In the genomic region with DNA sequence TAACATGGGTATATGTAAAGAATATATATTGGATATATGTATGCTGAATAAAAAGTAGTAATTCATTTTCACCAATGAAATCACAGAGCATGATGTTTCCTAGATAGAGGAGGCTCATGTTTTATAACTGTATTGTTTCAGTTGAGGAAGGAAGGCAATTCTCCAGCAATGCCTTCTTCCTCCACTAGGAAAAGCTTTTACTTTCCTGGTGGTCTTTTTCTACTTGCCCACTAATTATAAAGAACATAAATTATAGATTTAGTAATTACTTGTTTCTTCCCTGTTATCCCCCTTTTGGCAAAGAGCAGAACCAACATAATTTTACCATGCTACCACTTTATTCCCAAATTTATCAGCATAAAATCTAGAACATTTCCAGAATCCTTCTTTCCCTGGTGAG, we compare ENCODE assay signal across 1 cellular context.
TF ChIP-seq lines count a peak whose summit lies in the region.

No MANE protein-coding gene starts in this region.

TF ChIP-seq in GM23338, 12 proteins besides CTCF, POLR2A, EP300 and RAD21 (continued from another document):
- TF ChIP-seq, protein P1, sequence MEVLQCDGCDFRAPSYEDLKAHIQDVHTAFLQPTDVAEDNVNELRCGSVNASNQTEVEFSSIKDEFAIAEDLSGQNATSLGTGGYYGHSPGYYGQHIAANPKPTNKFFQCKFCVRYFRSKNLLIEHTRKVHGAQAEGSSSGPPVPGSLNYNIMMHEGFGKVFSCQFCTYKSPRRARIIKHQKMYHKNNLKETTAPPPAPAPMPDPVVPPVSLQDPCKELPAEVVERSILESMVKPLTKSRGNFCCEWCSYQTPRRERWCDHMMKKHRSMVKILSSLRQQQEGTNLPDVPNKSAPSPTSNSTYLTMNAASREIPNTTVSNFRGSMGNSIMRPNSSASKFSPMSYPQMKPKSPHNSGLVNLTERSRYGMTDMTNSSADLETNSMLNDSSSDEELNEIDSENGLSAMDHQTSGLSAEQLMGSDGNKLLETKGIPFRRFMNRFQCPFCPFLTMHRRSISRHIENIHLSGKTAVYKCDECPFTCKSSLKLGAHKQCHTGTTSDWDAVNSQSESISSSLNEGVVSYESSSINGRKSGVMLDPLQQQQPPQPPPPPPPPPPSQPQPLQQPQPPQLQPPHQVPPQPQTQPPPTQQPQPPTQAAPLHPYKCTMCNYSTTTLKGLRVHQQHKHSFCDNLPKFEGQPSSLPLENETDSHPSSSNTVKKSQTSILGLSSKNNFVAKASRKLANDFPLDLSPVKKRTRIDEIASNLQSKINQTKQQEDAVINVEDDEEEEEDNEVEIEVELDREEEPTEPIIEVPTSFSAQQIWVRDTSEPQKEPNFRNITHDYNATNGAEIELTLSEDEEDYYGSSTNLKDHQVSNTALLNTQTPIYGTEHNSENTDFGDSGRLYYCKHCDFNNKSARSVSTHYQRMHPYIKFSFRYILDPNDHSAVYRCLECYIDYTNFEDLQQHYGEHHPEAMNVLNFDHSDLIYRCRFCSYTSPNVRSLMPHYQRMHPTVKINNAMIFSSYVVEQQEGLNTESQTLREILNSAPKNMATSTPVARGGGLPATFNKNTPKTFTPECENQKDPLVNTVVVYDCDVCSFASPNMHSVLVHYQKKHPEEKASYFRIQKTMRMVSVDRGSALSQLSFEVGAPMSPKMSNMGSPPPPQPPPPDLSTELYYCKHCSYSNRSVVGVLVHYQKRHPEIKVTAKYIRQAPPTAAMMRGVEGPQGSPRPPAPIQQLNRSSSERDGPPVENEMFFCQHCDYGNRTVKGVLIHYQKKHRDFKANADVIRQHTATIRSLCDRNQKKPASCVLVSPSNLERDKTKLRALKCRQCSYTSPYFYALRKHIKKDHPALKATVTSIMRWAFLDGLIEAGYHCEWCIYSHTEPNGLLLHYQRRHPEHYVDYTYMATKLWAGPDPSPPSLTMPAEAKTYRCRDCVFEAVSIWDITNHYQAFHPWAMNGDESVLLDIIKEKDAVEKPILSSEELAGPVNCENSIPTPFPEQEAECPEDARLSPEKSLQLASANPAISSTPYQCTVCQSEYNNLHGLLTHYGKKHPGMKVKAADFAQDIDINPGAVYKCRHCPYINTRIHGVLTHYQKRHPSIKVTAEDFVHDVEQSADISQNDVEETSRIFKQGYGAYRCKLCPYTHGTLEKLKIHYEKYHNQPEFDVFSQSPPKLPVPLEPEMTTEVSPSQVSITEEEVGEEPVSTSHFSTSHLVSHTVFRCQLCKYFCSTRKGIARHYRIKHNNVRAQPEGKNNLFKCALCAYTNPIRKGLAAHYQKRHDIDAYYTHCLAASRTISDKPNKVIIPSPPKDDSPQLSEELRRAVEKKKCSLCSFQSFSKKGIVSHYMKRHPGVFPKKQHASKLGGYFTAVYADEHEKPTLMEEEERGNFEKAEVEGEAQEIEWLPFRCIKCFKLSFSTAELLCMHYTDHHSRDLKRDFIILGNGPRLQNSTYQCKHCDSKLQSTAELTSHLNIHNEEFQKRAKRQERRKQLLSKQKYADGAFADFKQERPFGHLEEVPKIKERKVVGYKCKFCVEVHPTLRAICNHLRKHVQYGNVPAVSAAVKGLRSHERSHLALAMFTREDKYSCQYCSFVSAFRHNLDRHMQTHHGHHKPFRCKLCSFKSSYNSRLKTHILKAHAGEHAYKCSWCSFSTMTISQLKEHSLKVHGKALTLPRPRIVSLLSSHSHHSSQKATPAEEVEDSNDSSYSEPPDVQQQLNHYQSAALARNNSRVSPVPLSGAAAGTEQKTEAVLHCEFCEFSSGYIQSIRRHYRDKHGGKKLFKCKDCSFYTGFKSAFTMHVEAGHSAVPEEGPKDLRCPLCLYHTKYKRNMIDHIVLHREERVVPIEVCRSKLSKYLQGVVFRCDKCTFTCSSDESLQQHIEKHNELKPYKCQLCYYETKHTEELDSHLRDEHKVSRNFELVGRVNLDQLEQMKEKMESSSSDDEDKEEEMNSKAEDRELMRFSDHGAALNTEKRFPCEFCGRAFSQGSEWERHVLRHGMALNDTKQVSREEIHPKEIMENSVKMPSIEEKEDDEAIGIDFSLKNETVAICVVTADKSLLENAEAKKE (CRISPR knock-in tag; IDR thresholded peaks at IDR 0.05): no peak
- TF ChIP-seq POLR2AphosphoS5 (IDR thresholded peaks at IDR 0.05; ENCODE audit: low read depth) (no peak), NANOG (IDR thresholded peaks at IDR 0.05; ENCODE audit: borderline replicate concordance) (no peak), EZH2 (IDR thresholded peaks at IDR 0.05; ENCODE audit: low read depth, unreplicated experiment) (no peak), CREB1 (CRISPR knock-in tag; IDR thresholded peaks at IDR 0.05; ENCODE audit: low read depth) (no peak), ZNF331 (CRISPR knock-in tag; IDR thresholded peaks at IDR 0.05; ENCODE audit: low read depth) (no peak), JUNB (IDR thresholded peaks at IDR 0.05; ENCODE audit: unreplicated experiment) (no peak), EZH2phosphoT487 (IDR thresholded peaks at IDR 0.05; ENCODE audit: unreplicated experiment) (no peak), STAT1 (IDR thresholded peaks at IDR 0.05; ENCODE audit: unreplicated experiment) (no peak)
- TF ChIP-seq, protein P2, sequence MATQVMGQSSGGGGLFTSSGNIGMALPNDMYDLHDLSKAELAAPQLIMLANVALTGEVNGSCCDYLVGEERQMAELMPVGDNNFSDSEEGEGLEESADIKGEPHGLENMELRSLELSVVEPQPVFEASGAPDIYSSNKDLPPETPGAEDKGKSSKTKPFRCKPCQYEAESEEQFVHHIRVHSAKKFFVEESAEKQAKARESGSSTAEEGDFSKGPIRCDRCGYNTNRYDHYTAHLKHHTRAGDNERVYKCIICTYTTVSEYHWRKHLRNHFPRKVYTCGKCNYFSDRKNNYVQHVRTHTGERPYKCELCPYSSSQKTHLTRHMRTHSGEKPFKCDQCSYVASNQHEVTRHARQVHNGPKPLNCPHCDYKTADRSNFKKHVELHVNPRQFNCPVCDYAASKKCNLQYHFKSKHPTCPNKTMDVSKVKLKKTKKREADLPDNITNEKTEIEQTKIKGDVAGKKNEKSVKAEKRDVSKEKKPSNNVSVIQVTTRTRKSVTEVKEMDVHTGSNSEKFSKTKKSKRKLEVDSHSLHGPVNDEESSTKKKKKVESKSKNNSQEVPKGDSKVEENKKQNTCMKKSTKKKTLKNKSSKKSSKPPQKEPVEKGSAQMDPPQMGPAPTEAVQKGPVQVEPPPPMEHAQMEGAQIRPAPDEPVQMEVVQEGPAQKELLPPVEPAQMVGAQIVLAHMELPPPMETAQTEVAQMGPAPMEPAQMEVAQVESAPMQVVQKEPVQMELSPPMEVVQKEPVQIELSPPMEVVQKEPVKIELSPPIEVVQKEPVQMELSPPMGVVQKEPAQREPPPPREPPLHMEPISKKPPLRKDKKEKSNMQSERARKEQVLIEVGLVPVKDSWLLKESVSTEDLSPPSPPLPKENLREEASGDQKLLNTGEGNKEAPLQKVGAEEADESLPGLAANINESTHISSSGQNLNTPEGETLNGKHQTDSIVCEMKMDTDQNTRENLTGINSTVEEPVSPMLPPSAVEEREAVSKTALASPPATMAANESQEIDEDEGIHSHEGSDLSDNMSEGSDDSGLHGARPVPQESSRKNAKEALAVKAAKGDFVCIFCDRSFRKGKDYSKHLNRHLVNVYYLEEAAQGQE (IDR thresholded peaks at IDR 0.05; ENCODE audit: unreplicated experiment): no peak
TF ChIP-seq in GM23338: peak in this region for 0.
